In genomic region chr3:107516475-107516874, GRCh38 we compare ENCODE assay signal across 25 cellular contexts.
"Had no signal": no experiment of that assay in that cellular context is flagged by ENCODE, and none has a peak within 500 bp of the region (broad histone marks: within the 10 kb centered on the region; RNA-seq: fewer than 3 reads in every experiment).

No MANE protein-coding gene starts in this region.

- DNase-seq: stimulated activated CD4-positive, alpha-beta T cell treated with anti-CD3 and anti-CD28 coated beads, Interleukin-2, amount 100 ng/mL, for 48 hours; stimulated activated CD4-positive, alpha-beta T cell treated with anti-CD3 and anti-CD28 coated beads, Interleukin-4, amount 100 ng/mL, for 1 hour; stimulated activated CD4-positive, alpha-beta T cell treated with anti-CD3 and anti-CD28 coated beads, Interleukin-4, amount 100 ng/mL, for 24 hours; stimulated activated CD4-positive, alpha-beta T cell treated with anti-CD3 and anti-CD28 coated beads, Interleukin-4, amount 100 ng/mL, for 4 hours; stimulated activated CD8-positive, alpha-beta memory T cell treated with anti-CD3 and anti-CD28 coated beads, Interleukin-4, amount 100 ng/mL, for 48 hours; stimulated activated naive B cell treated with anti-CD40 and anti-IgM and Interleukin-4, amounts not matched to agents 10 μg/mL and 1 μg/mL and 100 μg/mL, for 72 hours; stimulated activated naive CD4-positive, alpha-beta T cell; stimulated activated naive CD4-positive, alpha-beta T cell treated with Interleukin-2 at 50 U/mL for 16 hours; stimulated activated naive CD8-positive, alpha-beta T cell treated with anti-CD3 and anti-CD28 coated beads, Interleukin-15, amount 100 ng/mL, for 72 hours; stimulated activated naive CD8-positive, alpha-beta T cell treated with anti-CD3 and anti-CD28 coated beads, Interleukin-15, Interleukin-2, amounts not matched to agents 100 U/mL and 50 U/mL, for 24 hours; stomach; substantia nigra; thyroid gland; tibial artery; transverse colon; trophoblast cell; upper lobe of left lung; upper lobe of right lung; uterus had no signal

- H3K36me3 ChIP-seq: stomach, suprapubic skin, thoracic aorta, thyroid gland, tibial artery, tibial nerve, transverse colon, upper lobe of left lung, upper lobe of right lung, uterus, vagina had no signal

- H3K27ac ChIP-seq: stomach, suprapubic skin, thoracic aorta, thyroid gland, tibial artery, tibial nerve, transverse colon, upper lobe of left lung, upper lobe of right lung, uterus, vagina had no signal

- H3K4me3 ChIP-seq: stomach, suprapubic skin, thoracic aorta, thyroid gland, tibial artery, tibial nerve, transverse colon, upper lobe of left lung, upper lobe of right lung, uterus, vagina had no signal

- H3K4me1 ChIP-seq: stomach, suprapubic skin, thyroid gland, tibial artery, tibial nerve, transverse colon, upper lobe of left lung, upper lobe of right lung, uterus, vagina had no signal

- H3K9me3 ChIP-seq: stomach, suprapubic skin, thoracic aorta, thyroid gland, tibial artery, tibial nerve, transverse colon, upper lobe of left lung, upper lobe of right lung, uterus, vagina had no signal

- ATAC-seq: stimulated activated effector memory CD8-positive, alpha-beta T cell treated with anti-CD3 and anti-CD28 coated beads, Interleukin-12 subunit alpha, Interleukin-12 subunit beta, amount 100 ng/mL, for 72 hours; stimulated activated memory B cell treated with anti-CD40 and anti-IgM and Interleukin-4, amounts not matched to agents 10 μg/mL and 1 μg/mL and 100 μg/mL, for 72 hours; stimulated activated naive B cell treated with anti-CD40 and anti-IgM and Interleukin-4, amounts not matched to agents 10 μg/mL and 1 μg/mL and 100 μg/mL, for 72 hours; stimulated activated naive CD8-positive, alpha-beta T cell treated with anti-CD3 and anti-CD28 coated beads, Interleukin-15, amount 100 ng/mL, for 72 hours; stimulated activated naive CD8-positive, alpha-beta T cell treated with anti-CD3 and anti-CD28 coated beads, Interleukin-15, Interleukin-2, amounts not matched to agents 100 U/mL and 50 U/mL, for 24 hours; upper lobe of right lung had no signal

- H3K27me3 ChIP-seq: stomach, suprapubic skin, thyroid gland, tibial artery, tibial nerve, transverse colon, upper lobe of left lung, uterus, vagina had no signal
